Comparison of ENCODE assay signal across 10 cellular contexts in the genomic region with DNA sequence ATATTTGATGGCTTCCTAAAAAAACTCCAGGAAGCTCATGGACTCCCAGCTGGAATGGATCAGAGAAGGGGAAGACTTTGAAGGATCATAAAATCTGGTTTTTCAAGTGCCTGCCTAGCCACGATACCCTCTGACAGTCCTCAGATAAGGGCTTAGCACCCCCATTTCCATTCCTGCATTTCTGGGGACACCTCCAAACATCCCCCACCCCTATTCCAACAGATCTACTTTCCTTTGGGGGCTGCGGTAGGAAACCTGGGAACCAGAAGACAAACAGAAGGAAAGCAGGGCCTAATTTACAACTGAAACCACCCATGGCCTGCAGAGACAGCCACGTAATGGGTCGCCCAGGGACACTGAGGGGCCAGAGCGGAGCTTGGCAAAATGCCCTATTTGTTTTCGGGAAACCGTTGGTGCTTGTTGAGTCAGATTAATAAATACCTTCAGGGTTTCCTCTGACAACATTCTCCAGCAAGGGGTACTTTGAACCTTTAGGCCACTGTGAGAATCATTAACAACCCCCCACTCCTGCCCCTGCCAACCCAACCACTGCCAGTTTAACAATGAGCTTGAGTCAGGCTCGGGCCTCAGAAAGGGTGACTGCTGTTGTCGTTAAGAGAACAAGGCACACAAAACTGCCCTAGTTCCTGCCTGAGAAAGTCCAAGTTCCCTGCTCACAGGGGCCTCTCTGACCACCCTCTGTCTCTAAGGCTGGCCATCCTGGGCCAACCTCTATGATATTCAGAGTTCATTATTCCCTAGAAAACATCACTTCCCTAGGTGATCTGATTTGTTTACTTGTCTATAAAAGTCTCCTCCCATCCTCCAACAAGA. TPM values are rescaled to one million over a fixed set of nuclear protein-coding genes. Genes with fewer than 3 reads are reported as not detected.
DNase-seq lines count a peak whose midpoint lies in the region; ATAC-seq and TF ChIP-seq lines count a peak whose summit lies in the region.
"Had no signal": no experiment of that assay in that cellular context is flagged by ENCODE, and none has a peak within 500 bp of the region (broad histone marks: within the 10 kb centered on the region; RNA-seq: fewer than 3 reads in every experiment).

No MANE protein-coding gene starts in this region.

- H4K20me1 ChIP-seq in mammary epithelial cell (ENCODE audit: insufficient read depth, low read length) (no peaks in the 10 kb centered on the region), OCI-LY7 (ENCODE audit: insufficient read depth, low read length) (no peaks in the 10 kb centered on the region), Karpas-422 (ENCODE audit: insufficient read depth, low read depth, low read length) (no peaks in the 10 kb centered on the region)

- in situ Hi-C loops in mammary epithelial cell (cut with MboI; ENCODE audit: low sequenced_read_pairs in 2 of 2), result no loop called here

- H3K4me1 ChIP-seq in mammary epithelial cell (ENCODE audit: insufficient read depth, low read length), result no peaks in the 10 kb centered on the region
- peaks cover 12 to 48% (median 26%) of the 10 kb centered on the region in 4 donors for H3K4me1 ChIP-seq in liver (ENCODE audit: control insufficient read depth in 4 of 4, insufficient read depth in 4 of 4, low read length in 3 of 4)
- H3K4me1 ChIP-seq in OCI-LY7 (ENCODE audit: insufficient read depth, low read length, poor library complexity, severe bottlenecking), result no peaks in the 10 kb centered on the region
- no peaks in the 10 kb centered on the region for H3K4me1 ChIP-seq in Karpas-422 (ENCODE audit: low read length)

- H3K79me2 ChIP-seq in mammary epithelial cell (ENCODE audit: insufficient read depth, low read length), result peaks cover 2% of the 10 kb centered on the region
- H3K79me2 ChIP-seq in OCI-LY7 (ENCODE audit: insufficient read depth, low read depth, low read length), result no peaks in the 10 kb centered on the region
- H3K79me2 ChIP-seq in Karpas-422 (ENCODE audit: low read length), result peaks cover 6% of the 10 kb centered on the region; the same call in 1 of the 2 replicates

- CTCF ChIA-PET in mammary epithelial cell (lab: Charles Lee; ENCODE audit: low non-redundant PET), result no interaction called here
- CTCF ChIA-PET in OCI-LY7 (lab: Charles Lee; ENCODE audit: unreplicated experiment), result no interaction called here

- DNase-seq in AG08395 (ENCODE audit: low spot score) (peak; percentile 40), HuH-7.5 (ENCODE audit: low spot score) (peak; percentile 89), mammary epithelial cell (peak; percentile 15), OCI-LY7 (ENCODE audit: low spot score) (no peak), Karpas-422 (no peak)
- DNase-seq: activated CD8-positive, alpha-beta memory T cell treated with anti-CD3 and anti-CD28 coated beads, Interleukin-2, amount 50 U/mL, for 4 hours had no signal

- H3K27me3 ChIP-seq in mammary epithelial cell (ENCODE audit: insufficient read depth, low read length), result no peaks in the 10 kb centered on the region
- H3K27me3 ChIP-seq in liver (ENCODE audit: control insufficient read depth in 4 of 4, insufficient read depth in 4 of 4, low read length in 3 of 4), result no peaks in the 10 kb centered on the region
- no peaks in the 10 kb centered on the region for H3K27me3 ChIP-seq in Karpas-422 (ENCODE audit: low read length)

- H3K9ac ChIP-seq in mammary epithelial cell (ENCODE audit: insufficient read depth, low read length), result no peak overlapping the region
- H3K9ac ChIP-seq in liver (ENCODE audit: low read depth in 1 of 2, low read length in 2 of 2), result peak overlapping the region; percentile 66 to 84
- no peak overlapping the region for H3K9ac ChIP-seq in Karpas-422 (ENCODE audit: low read length)
- H3K9ac ChIP-seq: KMS-11 had no signal

- H3K9me3 ChIP-seq in mammary epithelial cell (replicated peaks; ENCODE audit: insufficient read depth, low read length), result no peaks in the 10 kb centered on the region
- H3K9me3 ChIP-seq in liver (ENCODE audit: control insufficient read depth in 4 of 4, low read length in 3 of 4), result no peaks in the 10 kb centered on the region
- H3K9me3 ChIP-seq in OCI-LY7 (ENCODE audit: low read length), result no peaks in the 10 kb centered on the region
- no peaks in the 10 kb centered on the region for H3K9me3 ChIP-seq in Karpas-422 (ENCODE audit: low read length)

- POLR2A ChIA-PET in OCI-LY7 (lab: Charles Lee), result no interaction called here

- TF ChIP-seq CTCF in mammary epithelial cell (conservative IDR thresholded peaks at IDR 0.05 in 1 of 2, IDR thresholded peaks at IDR 0.05 in 1 of 2; ENCODE audit: extremely low read depth in 1 of 2, insufficient read depth in 1 of 2, low read depth in 1 of 2, low read length in 2 of 2) (no peak), liver (IDR thresholded peaks at IDR 0.05; ENCODE audit: low read depth, low read length, missing input control) (no peak), OCI-LY7 (conservative IDR thresholded peaks at IDR 0.05; ENCODE audit: low read length) (no peak)

- dilution Hi-C loops in mammary epithelial cell (cut with HindIII; ENCODE audit: low sequenced_read_pairs), result no loop called here

- ATAC-seq in HG03025 (IDR thresholded peaks at IDR 0.05; ENCODE audit: low FRiP score, unreplicated experiment), result no peak
- ATAC-seq in GM19452 (IDR thresholded peaks at IDR 0.05; ENCODE audit: unreplicated experiment), result no peak

- H3K4me3 ChIP-seq in mammary epithelial cell (replicated peaks in 1 of 3; ENCODE audit: insufficient read depth in 1 of 3, low read depth in 2 of 3, low read length in 3 of 3), result no peak overlapping the region
- H3K4me3 ChIP-seq in liver (ENCODE audit: low read depth in 1 of 3, low read length in 3 of 3), result no peak overlapping the region
- H3K4me3 ChIP-seq in OCI-LY7 (ENCODE audit: low read depth, low read length, poor library complexity, severe bottlenecking), result no peak overlapping the region
- no peak overlapping the region for H3K4me3 ChIP-seq in Karpas-422 (ENCODE audit: low read length)

- 70% methylated on average over 9 of the region's 9 CpGs for WGBS in mammary epithelial cell (ENCODE audit: low coverage, missing lambda C conversion rate)
- 23% methylated on average over 9 of the region's 9 CpGs for WGBS in liver

- TF ChIP-seq RAD21 in liver (IDR thresholded peaks at IDR 0.05), result peak in 1 of 2 donors; percentile 29

- intact Hi-C loops in mammary epithelial cell (cut with micrococcal nuclease) (no loop called here), OCI-LY7 (cut with micrococcal nuclease; ENCODE audit: unreplicated experiment) (no loop called here)

- no TSS peak for BruUV-seq in mammary epithelial cell (replicated peaks; lab: Mats Ljungman, UMichigan)
- no TSS peak for BruUV-seq in OCI-LY7 (replicated peaks; lab: Mats Ljungman, UMichigan)

- H3K9me2 ChIP-seq in OCI-LY7 (ENCODE audit: insufficient read depth, low read length) (no peaks in the 10 kb centered on the region), Karpas-422 (replicated peaks; ENCODE audit: insufficient read depth, low read length) (no peaks in the 10 kb centered on the region)

- H3K4me2 ChIP-seq in mammary epithelial cell (ENCODE audit: insufficient read depth, low read depth, low read length) (no peak overlapping the region), OCI-LY7 (ENCODE audit: low read length) (no peak overlapping the region), Karpas-422 (ENCODE audit: low read depth, low read length, poor library complexity, severe bottlenecking) (no peak overlapping the region)
- H3K4me2 ChIP-seq: KMS-11 had no signal

- no peaks in the 10 kb centered on the region for H3K36me3 ChIP-seq in mammary epithelial cell (ENCODE audit: insufficient read depth, low read length)
- no peaks in the 10 kb centered on the region for H3K36me3 ChIP-seq in liver (ENCODE audit: control insufficient read depth in 4 of 4, insufficient read depth in 3 of 4, low read depth in 1 of 4, low read length in 3 of 4)
- no peaks in the 10 kb centered on the region for H3K36me3 ChIP-seq in OCI-LY7 (ENCODE audit: insufficient read depth, low read length)
- H3K36me3 ChIP-seq in Karpas-422 (ENCODE audit: insufficient read depth, low read length), result no peaks in the 10 kb centered on the region

- H2AFZ ChIP-seq in mammary epithelial cell (ENCODE audit: low read depth, low read length), result no peak overlapping the region
- H2AFZ ChIP-seq in OCI-LY7 (ENCODE audit: low read length), result no peak overlapping the region
- H2AFZ ChIP-seq in Karpas-422 (ENCODE audit: low read length), result no peak overlapping the region

- H3K27ac ChIP-seq in mammary epithelial cell (ENCODE audit: insufficient read depth, low read depth, low read length) (no peak overlapping the region), liver (ENCODE audit: low read depth in 1 of 2, low read length in 2 of 2) (peak overlapping the region; percentile 94 to 96), OCI-LY7 (ENCODE audit: low read depth, low read length, poor library complexity, severe bottlenecking) (no peak overlapping the region), Karpas-422 (ENCODE audit: low read length) (no peak overlapping the region)
- H3K27ac ChIP-seq: KMS-11 had no signal

TF ChIP-seq in liver, 16 proteins besides CTCF, POLR2A, EP300 and RAD21 (continues in another document):
- TF ChIP-seq FOXA2 (IDR thresholded peaks at IDR 0.05), result peak; percentile 76
- TF ChIP-seq SP1 (IDR thresholded peaks at IDR 0.05), result peak; percentile 99
- peak; percentile 72 for TF ChIP-seq TAF1 (conservative IDR thresholded peaks at IDR 0.05)
- peak; percentile 91 for TF ChIP-seq HNF4G (IDR thresholded peaks at IDR 0.05)
- TF ChIP-seq JUND (IDR thresholded peaks at IDR 0.05), result peak; percentile 90 to 93
- TF ChIP-seq, protein P1, sequence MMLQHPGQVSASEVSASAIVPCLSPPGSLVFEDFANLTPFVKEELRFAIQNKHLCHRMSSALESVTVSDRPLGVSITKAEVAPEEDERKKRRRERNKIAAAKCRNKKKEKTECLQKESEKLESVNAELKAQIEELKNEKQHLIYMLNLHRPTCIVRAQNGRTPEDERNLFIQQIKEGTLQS (IDR thresholded peaks at IDR 0.05), result no peak
- TF ChIP-seq, protein P2, sequence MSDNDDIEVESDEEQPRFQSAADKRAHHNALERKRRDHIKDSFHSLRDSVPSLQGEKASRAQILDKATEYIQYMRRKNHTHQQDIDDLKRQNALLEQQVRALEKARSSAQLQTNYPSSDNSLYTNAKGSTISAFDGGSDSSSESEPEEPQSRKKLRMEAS (IDR thresholded peaks at IDR 0.05), result peak; percentile 64

RNA-seq across cellular contexts. Expression of a gene that starts 23.5 kb away (rescaled TPM):
- total RNA-seq in mammary epithelial cell (1 to 10 TPM; 5.0 to 7.0 TPM), liver (10 to 100 TPM in 1 of 2 donors, 1 to 10 TPM in 1; 7.6 to 31.5 TPM), OCI-LY7 (2022) (5.0 and 6.4 TPM in 2 replicates)
- polyA plus RNA-seq in mammary epithelial cell (4.9 TPM), liver (10 to 100 TPM in 1 of 2 donors, 1 to 10 TPM in 1; 9.2 to 10.5 TPM)
- polyA minus RNA-seq in mammary epithelial cell, result 9.5 TPM
- total RNA-seq in OCI-LY7 (2014; rRNA removed; shearing (Covaris generic)), result 0.59 and 2.1 TPM in 2 replicates
- total RNA-seq in Karpas-422 (2014; rRNA removed; shearing (Covaris generic); ENCODE audit: low replicate concordance), result 2.8 and 4.3 TPM in 2 replicates

RNA-seq across cellular contexts. Expression of a gene that starts 39.8 kb away (rescaled TPM):
- total RNA-seq in mammary epithelial cell (1 to 10 TPM; 7.3 to 7.6 TPM), liver (1 to 10 TPM; 4.1 to 5.2 TPM), OCI-LY7 (2022) (10.7 and 13.4 TPM in 2 replicates)
- polyA plus RNA-seq in mammary epithelial cell (5.3 TPM), liver (1 to 10 TPM; 2.5 to 3.1 TPM)
- polyA minus RNA-seq in mammary epithelial cell, result 6.6 TPM
- total RNA-seq in OCI-LY7 (2014; rRNA removed; shearing (Covaris generic)), result 7.6 and 9.8 TPM in 2 replicates
- 2.9 and 3.4 TPM in 2 replicates for total RNA-seq in Karpas-422 (2014; rRNA removed; shearing (Covaris generic); ENCODE audit: low replicate concordance)

Comparison
In these comparisons a context has a peak if more than half of its experiments do, and no peak if none do; other contexts are left out.
1. DNase-seq: peak in AG08395 (single experiment), HuH-7.5 (single experiment) and mammary epithelial cell (single experiment); none in OCI-LY7 (single experiment) and Karpas-422 (single experiment).
2. H3K27ac ChIP-seq: peak in liver (2 of 2); none in mammary epithelial cell (single experiment), OCI-LY7 (single experiment) and Karpas-422 (single experiment).
3. H3K9ac ChIP-seq: peak in liver (2 of 2); none in mammary epithelial cell (single experiment) and Karpas-422 (single experiment).